ENCODE assay signal across 13 cellular contexts in the genomic region with DNA sequence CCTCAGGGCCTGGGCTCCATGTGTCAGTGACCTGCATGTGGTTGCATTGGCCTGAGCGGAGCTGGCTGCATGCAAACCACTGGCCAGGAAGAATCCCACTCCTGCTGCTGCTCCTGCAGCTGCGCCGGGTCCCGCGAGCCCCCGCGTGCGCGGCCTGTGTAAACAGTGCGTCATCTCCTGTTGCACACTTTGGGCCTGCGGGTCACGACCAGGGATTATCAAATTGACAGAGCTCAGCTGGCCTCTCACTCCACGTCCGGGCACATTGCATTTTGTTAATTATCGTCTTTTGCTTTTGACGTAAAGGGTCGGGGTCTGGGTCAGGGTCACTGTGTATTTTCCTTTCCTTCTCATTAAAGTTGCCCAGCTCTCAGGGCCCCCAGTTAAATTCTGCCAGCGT.
DNase-seq lines count a peak whose midpoint lies in the region; ATAC-seq, FAIRE-seq and TF ChIP-seq lines count a peak whose summit lies in the region.
"Had no signal": no experiment of that assay in that cellular context is flagged by ENCODE, and none has a peak within 500 bp of the region (broad histone marks: within the 10 kb centered on the region; RNA-seq: fewer than 3 reads in every experiment).

No MANE protein-coding gene starts in this region.

- BruUV-seq in endothelial cell of umbilical vein (replicated peaks; lab: Mats Ljungman, UMichigan) (no TSS peak), HepG2 (replicated peaks; lab: Mats Ljungman, UMichigan) (no TSS peak)

- TF ChIP-seq CTCF in endothelial cell of umbilical vein (IDR thresholded peaks at IDR 0.05; ENCODE audit: extremely low read depth in 1 of 2, insufficient read depth in 1 of 2, low read depth in 1 of 2, low read length in 2 of 2): no peak
- TF ChIP-seq CTCF in HepG2 (CRISPR knock-in tag; IDR thresholded peaks at IDR 0.05): no peak

- DNase-seq in NCI-H146 (lab: John Stamatoyannopoulos, UW): peak; percentile 57
- peak; percentile 94 for DNase-seq in endothelial cell of umbilical vein (ENCODE audit: low read depth, low spot score)
- DNase-seq in HepG2 (ENCODE audit: low spot score): peak; percentile 75
- DNase-seq in retina: peak; percentile 68
- DNase-seq in NCI-H510A (lab: John Stamatoyannopoulos, UW): no peak
- DNase-seq in iPS-NIHi11 (ENCODE audit: low spot score): no peak
- DNase-seq: activated CD8-positive, alpha-beta memory T cell treated with anti-CD3 and anti-CD28 coated beads, Interleukin-2, amount 50 U/mL, for 48 hours; Calu3; NCI-H526; testis had no signal

- H3K36me3 ChIP-seq in endothelial cell of umbilical vein (ENCODE audit: control insufficient read depth in 2 of 2, extremely low read depth in 1 of 2, insufficient read depth in 2 of 2, low read length in 2 of 2) (no peaks in the 10 kb centered on the region), HepG2 (replicated peaks in 1 of 2; ENCODE audit: control insufficient read depth in 1 of 2, insufficient read depth in 2 of 2, low read length in 2 of 2) (no peaks in the 10 kb centered on the region)

- in situ Hi-C loops in HepG2 (cut with HindIII; ENCODE audit: extremely low pct_ligation_motif_present, low pct_unique_long_range_greater_than_20kb): no loop called here

- peak overlapping the region; percentile 85 for H3K27ac ChIP-seq in endothelial cell of umbilical vein (ENCODE audit: insufficient read depth, low read depth, low read length)
- H3K27ac ChIP-seq in HepG2 (ENCODE audit: extremely low read length, insufficient read depth, low read length): peak overlapping the region; percentile 85
- H3K27ac ChIP-seq: A549 had no signal

- FAIRE-seq in endothelial cell of umbilical vein (lab: Jason Lieb, UNC) (peak; percentile 97), HepG2 (lab: Jason Lieb, UNC) (peak; percentile 30)
- FAIRE-seq: A549 had no signal

- no peak overlapping the region for H2AFZ ChIP-seq in endothelial cell of umbilical vein (ENCODE audit: low read depth, low read length)
- H2AFZ ChIP-seq in HepG2 (ENCODE audit: low read length): no peak overlapping the region

- H3K4me3 ChIP-seq in endothelial cell of umbilical vein (replicated peaks in 1 of 3; ENCODE audit: insufficient read depth in 1 of 3, low read depth in 1 of 3, low read length in 3 of 3): no peak overlapping the region
- H3K4me3 ChIP-seq in HepG2 (replicated peaks in 1 of 3; ENCODE audit: insufficient read depth in 1 of 3, low read depth in 2 of 3, low read length in 3 of 3): peak overlapping the region in 2 of 3 experiments; percentile 28 to 51; a peak in 3 of 6 replicates
- H3K4me3 ChIP-seq: A549, testis had no signal

- intact Hi-C loops in endothelial cell of umbilical vein (cut with micrococcal nuclease): loop anchor here (1.0 to 5.0 kb wide), 6 partner anchors 9 to 158 kb away; no protein-coding TSS in a partner anchor
- intact Hi-C loops in HepG2 (cut with micrococcal nuclease; ENCODE audit: unreplicated experiment): loop anchor here (2.0 to 5.0 kb wide), 2 partner anchors 77 to 93 kb away; no protein-coding TSS in a partner anchor

- peak; percentile 39 to 73; a peak in 3 of 4 replicates for TF ChIP-seq EP300 in HepG2 (IDR thresholded peaks at IDR 0.05; ENCODE audit: low read depth in 2 of 2, low read length in 2 of 2)
- TF ChIP-seq EP300 in HepG2 (CRISPR knock-in tag; IDR thresholded peaks at IDR 0.05; ENCODE audit: borderline replicate concordance): peak; percentile 68

- H3K79me2 ChIP-seq in endothelial cell of umbilical vein (ENCODE audit: control insufficient read depth, insufficient read depth, low read length) (no peaks in the 10 kb centered on the region), HepG2 (ENCODE audit: insufficient read depth, low read length) (no peaks in the 10 kb centered on the region)

- POLR2A ChIA-PET in endothelial cell of umbilical vein (lab: Charles Lee) (interaction anchor here (1.2 to 2.6 kb wide), 2 partner anchors 39 to 103 kb away, joined by 5 to 14 read pairs; no protein-coding TSS in a partner anchor), HepG2 (lab: Yijun Ruan, JAX) (interaction anchor here (0.7 to 3.9 kb wide), 8 partner anchors 9 to 210 kb away, joined by 3 to 21 read pairs (median 8); a partner anchor contains a TSS)

- no peaks in the 10 kb centered on the region for H3K9me3 ChIP-seq in endothelial cell of umbilical vein (replicated peaks; ENCODE audit: control insufficient read depth, insufficient read depth, low read length)
- H3K9me3 ChIP-seq in HepG2 (ENCODE audit: low read length): no peaks in the 10 kb centered on the region
- H3K9me3 ChIP-seq: A549, testis had no signal

- H3K9ac ChIP-seq in endothelial cell of umbilical vein (replicated peaks; ENCODE audit: extremely low read depth, insufficient read depth, low read length) (peak overlapping the region; percentile 53), HepG2 (ENCODE audit: insufficient read depth, low read depth, low read length) (peak overlapping the region; percentile 59)

- H4K20me1 ChIP-seq in endothelial cell of umbilical vein (replicated peaks; ENCODE audit: control insufficient read depth, extremely low read depth, insufficient read depth, low read length) (no peaks in the 10 kb centered on the region), HepG2 (ENCODE audit: insufficient read depth, low read length) (no peaks in the 10 kb centered on the region)

- H3K27me3 ChIP-seq in endothelial cell of umbilical vein (ENCODE audit: control insufficient read depth in 2 of 2, insufficient read depth in 2 of 2, low read length in 2 of 2) (no peaks in the 10 kb centered on the region), HepG2 (ENCODE audit: control insufficient read depth in 1 of 2, insufficient read depth in 2 of 2, low read length in 2 of 2) (no peaks in the 10 kb centered on the region; a peak in 1 of 5 replicates)
- H3K27me3 ChIP-seq: testis had no signal

- CTCF ChIA-PET in endothelial cell of umbilical vein (lab: Charles Lee) (interaction anchor here (0.6 to 3.2 kb wide), 13 partner anchors 38 to 212 kb away, joined by 3 to 22 read pairs (median 5); a partner anchor contains a TSS), HepG2 (lab: Yijun Ruan, JAX; ENCODE audit: low intra/inter-chr PET ratio, low total read pairs) (no interaction called here)

- WGBS in HepG2 (ENCODE audit: low lambda C conversion rate): 75% methylated on average over 11 of the region's 18 CpGs

- ATAC-seq in HepG2: peak; percentile 80
- no peak for ATAC-seq in HG03469 (IDR thresholded peaks at IDR 0.05; ENCODE audit: unreplicated experiment)
- no peak for ATAC-seq in HG02759 (IDR thresholded peaks at IDR 0.05; ENCODE audit: unreplicated experiment)
- ATAC-seq: A549 had no signal

- TF ChIP-seq POLR2A in endothelial cell of umbilical vein (IDR thresholded peaks at IDR 0.05; ENCODE audit: low read depth, low read length) (peak; percentile 66), HepG2 (IDR thresholded peaks at IDR 0.05; ENCODE audit: insufficient read depth in 1 of 2, low read depth in 2 of 2, low read length in 2 of 2) (peak in 1 of 2 experiments; percentile 55; a peak in 2 of 4 replicates)

- H3K9me1 ChIP-seq in endothelial cell of umbilical vein (replicated peaks; ENCODE audit: control insufficient read depth, extremely low read depth, insufficient read depth, low read length): no peaks in the 10 kb centered on the region

- dilution Hi-C loops in endothelial cell of umbilical vein (cut with MboI; ENCODE audit: extremely low pct_ligation_motif_present, low sequenced_read_pairs): no loop called here

- TF ChIP-seq RAD21 in HepG2 (CRISPR knock-in tag; IDR thresholded peaks at IDR 0.05): no peak

- H3K4me2 ChIP-seq in endothelial cell of umbilical vein (ENCODE audit: insufficient read depth, low read length) (peak overlapping the region; percentile 12), HepG2 (ENCODE audit: low read depth, low read length) (peak overlapping the region; percentile 64)
- H3K4me2 ChIP-seq: A549 had no signal

- H3K4me1 ChIP-seq in endothelial cell of umbilical vein (ENCODE audit: control insufficient read depth, extremely low read depth, insufficient read depth, low read length) (peaks cover 44% of the 10 kb centered on the region), HepG2 (ENCODE audit: insufficient read depth, low read length) (peaks cover 61% of the 10 kb centered on the region)
- H3K4me1 ChIP-seq: A549 had no signal

TF ChIP-seq in endothelial cell of umbilical vein, 7 proteins besides CTCF, POLR2A, EP300 and RAD21:
- TF ChIP-seq MYC (IDR thresholded peaks at IDR 0.05; ENCODE audit: low read depth, low read length) (peak; percentile 38), EZH2 (IDR thresholded peaks at IDR 0.05; ENCODE audit: borderline replicate concordance, low read depth, low read length, severe bottlenecking) (no peak), JUN (IDR thresholded peaks at IDR 0.05; ENCODE audit: borderline replicate concordance, insufficient read depth, insufficient read length, low read depth) (peak; percentile 69), FOS (IDR thresholded peaks at IDR 0.05; ENCODE audit: borderline replicate concordance, insufficient read depth, low read length) (no peak), GATA2 (IDR thresholded peaks at IDR 0.05; ENCODE audit: insufficient read depth, insufficient read length, low read depth, low read length) (peak; percentile 85), POLR2AphosphoS5 (IDR thresholded peaks at IDR 0.05; ENCODE audit: insufficient read depth, low read depth, low read length) (peak; percentile 95)
- TF ChIP-seq, protein P1, sequence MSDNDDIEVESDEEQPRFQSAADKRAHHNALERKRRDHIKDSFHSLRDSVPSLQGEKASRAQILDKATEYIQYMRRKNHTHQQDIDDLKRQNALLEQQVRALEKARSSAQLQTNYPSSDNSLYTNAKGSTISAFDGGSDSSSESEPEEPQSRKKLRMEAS (IDR thresholded peaks at IDR 0.05; ENCODE audit: insufficient read depth, insufficient read length): peak; percentile 71

TF ChIP-seq in HepG2, 621 proteins besides CTCF, POLR2A, EP300 and RAD21 (continues in another document):
- TF ChIP-seq ZNF720 (CRISPR knock-in tag; IDR thresholded peaks at IDR 0.05): no peak
- TF ChIP-seq FOXA1 (IDR thresholded peaks at IDR 0.05): no peak
- peak; percentile 96 for TF ChIP-seq FOXA1 (CRISPR knock-in tag; IDR thresholded peaks at IDR 0.05)
- TF ChIP-seq FOSL2 (CRISPR knock-in tag; IDR thresholded peaks at IDR 0.05): peak; percentile 95
- TF ChIP-seq GABPB1 (CRISPR knock-in tag; IDR thresholded peaks at IDR 0.05): peak; percentile 84
- TF ChIP-seq, protein P2, sequence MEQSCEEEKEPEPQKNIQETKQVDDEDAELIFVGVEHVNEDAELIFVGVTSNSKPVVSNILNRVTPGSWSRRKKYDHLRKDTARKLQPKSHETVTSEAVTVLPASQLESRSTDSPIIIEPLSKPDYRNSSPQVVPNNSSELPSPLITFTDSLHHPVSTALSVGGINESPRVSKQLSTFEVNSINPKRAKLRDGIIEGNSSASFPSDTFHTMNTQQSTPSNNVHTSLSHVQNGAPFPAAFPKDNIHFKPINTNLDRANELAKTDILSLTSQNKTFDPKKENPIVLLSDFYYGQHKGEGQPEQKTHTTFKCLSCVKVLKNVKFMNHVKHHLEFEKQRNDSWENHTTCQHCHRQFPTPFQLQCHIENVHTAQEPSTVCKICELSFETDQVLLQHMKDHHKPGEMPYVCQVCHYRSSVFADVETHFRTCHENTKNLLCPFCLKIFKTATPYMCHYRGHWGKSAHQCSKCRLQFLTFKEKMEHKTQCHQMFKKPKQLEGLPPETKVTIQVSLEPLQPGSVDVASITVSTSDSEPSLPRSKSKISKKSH (CRISPR knock-in tag; IDR thresholded peaks at IDR 0.05; ENCODE audit: borderline replicate concordance): no peak

Comparison
In these comparisons a context has a peak if more than half of its experiments do, and no peak if none do; other contexts are left out.
1. DNase-seq: peak in NCI-H146 (single experiment), endothelial cell of umbilical vein (single experiment), HepG2 (single experiment) and retina (single experiment); none in NCI-H510A (single experiment) and iPS-NIHi11 (single experiment).
2. H3K4me3 ChIP-seq: peak in HepG2 (2 of 3); none in endothelial cell of umbilical vein (0 of 3).